8 cellular contexts compared by ENCODE assay signal in genomic region chr1:41678141-41678878, GRCh38.
DNase-seq lines count a peak whose midpoint lies in the region; ATAC-seq and TF ChIP-seq lines count a peak whose summit lies in the region.

No MANE protein-coding gene starts in this region.

- H3K4me1 ChIP-seq in osteoblast (ENCODE audit: insufficient read depth, low read length) (peaks cover 38% of the 10 kb centered on the region), hepatocyte (ENCODE audit: insufficient read depth) (peaks cover 4% of the 10 kb centered on the region)

- no peaks in the 10 kb centered on the region for H3K36me3 ChIP-seq in GM06990 (ENCODE audit: control insufficient read depth, insufficient read depth, low read length)
- H3K36me3 ChIP-seq in brain microvascular endothelial cell (replicated peaks), result no peaks in the 10 kb centered on the region
- H3K36me3 ChIP-seq in osteoblast (ENCODE audit: insufficient read depth, low read length), result no peaks in the 10 kb centered on the region
- no peaks in the 10 kb centered on the region for H3K36me3 ChIP-seq in hepatocyte (replicated peaks; ENCODE audit: insufficient read depth, low read depth)

- H3K79me2 ChIP-seq in osteoblast (ENCODE audit: insufficient read depth, low read length) (no peaks in the 10 kb centered on the region), hepatocyte (no peaks in the 10 kb centered on the region)

- H3K9me2 ChIP-seq in hepatocyte (replicated peaks; ENCODE audit: insufficient read depth), result no peaks in the 10 kb centered on the region

- H2AFZ ChIP-seq in osteoblast (ENCODE audit: low read length) (peak overlapping the region; percentile 73), hepatocyte (no peak overlapping the region)

- H4K20me1 ChIP-seq in osteoblast (ENCODE audit: insufficient read depth, low read length), result no peaks in the 10 kb centered on the region
- no peaks in the 10 kb centered on the region for H4K20me1 ChIP-seq in hepatocyte (ENCODE audit: insufficient read depth, poor library complexity, severe bottlenecking)

- H3K27me3 ChIP-seq in GM06990 (replicated peaks; ENCODE audit: control insufficient read depth, insufficient read depth, low read length) (no peaks in the 10 kb centered on the region), brain microvascular endothelial cell (replicated peaks) (no peaks in the 10 kb centered on the region), osteoblast (ENCODE audit: insufficient read depth, low read length) (no peaks in the 10 kb centered on the region), hepatocyte (no peaks in the 10 kb centered on the region)

- 70% methylated on average over 12 of the region's 12 CpGs for WGBS in hepatocyte (ENCODE audit: low lambda C conversion rate, missing lambda C conversion rate)

- H3K27ac ChIP-seq in brain microvascular endothelial cell, result peak overlapping the region; percentile 33
- peak overlapping the region; percentile 49 for H3K27ac ChIP-seq in osteoblast (ENCODE audit: low read depth, low read length)
- no peak overlapping the region for H3K27ac ChIP-seq in caudate nucleus (ENCODE audit: low read depth, low read length)
- H3K27ac ChIP-seq in hepatocyte, result no peak overlapping the region

- no peak for ATAC-seq in HG03439 (IDR thresholded peaks at IDR 0.05; ENCODE audit: unreplicated experiment)

- no peak overlapping the region for H3K4me3 ChIP-seq in GM06990 (replicated peaks; ENCODE audit: low read depth, low read length)
- no peak overlapping the region for H3K4me3 ChIP-seq in Jurkat, Clone E6-1 (ENCODE audit: low read length)
- no peak overlapping the region for H3K4me3 ChIP-seq in brain microvascular endothelial cell (ENCODE audit: low read depth, low read length)
- H3K4me3 ChIP-seq in osteoblast (ENCODE audit: insufficient read depth, low read length), result no peak overlapping the region
- H3K4me3 ChIP-seq in hepatocyte, result no peak overlapping the region

- DNase-seq in GM06990 (ENCODE audit: extremely low read depth, insufficient read length), result peak; percentile 56
- DNase-seq in Jurkat, Clone E6-1 (ENCODE audit: low read depth, low spot score), result peak; percentile 49
- peak; percentile 62 for DNase-seq in brain microvascular endothelial cell
- no peak for DNase-seq in osteoblast (ENCODE audit: insufficient read length, low spot score, missing footprints)
- no peak for DNase-seq in caudate nucleus (lab: John Stamatoyannopoulos, UW)
- no peak for DNase-seq in hepatocyte (ENCODE audit: low spot score)
- DNase-seq in GOT3 (lab: John Stamatoyannopoulos, UW), result no peak

- TF ChIP-seq CTCF in GM06990 (IDR thresholded peaks at IDR 0.05; ENCODE audit: insufficient read depth, low read length, poor library complexity, severe bottlenecking) (no peak), brain microvascular endothelial cell (IDR thresholded peaks at IDR 0.05; ENCODE audit: low read depth, low read length, missing control alignments) (no peak), osteoblast (IDR thresholded peaks at IDR 0.05; ENCODE audit: extremely low read depth, low read depth, low read length) (no peak), hepatocyte (IDR thresholded peaks at IDR 0.05; ENCODE audit: poor library complexity) (no peak)

- H3K9me3 ChIP-seq in osteoblast (ENCODE audit: low read depth, low read length) (no peaks in the 10 kb centered on the region), hepatocyte (ENCODE audit: low read depth) (no peaks in the 10 kb centered on the region)

- in situ Hi-C loops in brain microvascular endothelial cell (cut with HindIII; ENCODE audit: low pct_ligation_motif_present, low sequenced_read_pairs), result no loop called here

- H3K4me2 ChIP-seq in osteoblast (ENCODE audit: insufficient read depth, low read length), result peak overlapping the region; percentile 29
- no peak overlapping the region for H3K4me2 ChIP-seq in hepatocyte

Comparison
In these comparisons a context has a peak if more than half of its experiments do, and no peak if none do; other contexts are left out.
1. DNase-seq: peak in GM06990 (single experiment), Jurkat, Clone E6-1 (single experiment) and brain microvascular endothelial cell (single experiment); none in osteoblast (single experiment), caudate nucleus (0 of 61), hepatocyte (single experiment) and GOT3 (single experiment).
2. H3K27ac ChIP-seq: peak in brain microvascular endothelial cell (single experiment) and osteoblast (single experiment); none in caudate nucleus (single experiment) and hepatocyte (single experiment).